In the genomic region with DNA sequence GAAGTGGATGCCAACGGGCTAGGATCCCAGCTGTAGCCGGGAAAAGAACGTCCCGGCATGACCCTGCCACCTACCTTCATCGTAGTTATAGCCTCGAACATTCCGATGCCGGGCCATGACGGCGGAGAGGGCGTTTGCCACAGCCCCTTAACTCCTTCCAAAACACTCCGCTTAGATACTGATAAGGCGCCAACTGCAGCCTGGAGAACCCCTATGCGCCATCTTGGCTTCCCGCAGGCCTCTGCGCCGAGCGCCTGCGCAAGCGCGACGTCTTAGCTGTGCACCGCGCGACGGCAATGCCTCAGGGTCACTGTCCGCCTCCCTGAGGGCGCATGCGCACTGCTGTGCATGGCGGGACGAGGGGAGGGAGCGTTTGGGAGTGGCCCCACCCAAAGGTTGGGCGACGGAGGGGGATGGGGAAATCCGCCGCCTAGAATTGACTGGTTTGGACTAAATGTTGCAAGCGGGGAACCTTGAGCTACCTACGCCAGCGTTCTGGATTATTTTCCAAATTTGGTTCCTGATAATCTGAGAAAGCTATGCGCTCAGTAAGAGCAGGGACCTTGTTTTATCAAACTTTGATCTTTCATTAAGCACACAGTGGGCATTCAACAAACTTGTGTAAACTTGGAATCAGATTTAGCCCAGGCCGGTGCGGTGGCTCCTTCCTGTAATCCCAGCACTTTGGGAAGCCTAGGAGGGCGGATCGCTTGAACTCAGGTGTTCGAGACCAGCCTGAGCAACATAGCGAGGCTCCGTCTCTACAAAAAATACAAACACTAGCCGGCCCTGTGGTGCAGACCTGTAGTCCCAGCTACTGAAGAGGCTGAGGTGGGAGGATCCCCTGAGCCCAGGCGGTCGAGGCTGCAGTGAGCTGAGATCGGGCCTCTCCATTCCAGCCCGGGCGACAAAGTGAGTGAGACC, we compare ENCODE assay signal across 8 cellular contexts. TPM values are rescaled to one million over a fixed set of nuclear protein-coding genes. Genes with fewer than 3 reads are reported as not detected.
DNase-seq lines count a peak whose midpoint lies in the region; ATAC-seq and TF ChIP-seq lines count a peak whose summit lies in the region.

A gene (minus strand): TSS at position 248 of the 924 bp plus-strand sequence. CDS start 131 bp downstream, at position 117.

- DNase-seq in ELF-1 (ENCODE audit: low read depth, low spot score) (peak; percentile 98), H7 (peak; percentile 94), M059J (ENCODE audit: low read depth) (peak; percentile 98), SHP77 (lab: John Stamatoyannopoulos, UW) (peak; percentile 94 to 96), fibroblast of peridontal ligament (ENCODE audit: extremely low read depth) (peak; percentile 98), natural killer cell (peak; percentile 93)
- peak; percentile 95 for DNase-seq in activated effector memory CD4-positive, alpha-beta T cell treated with Interleukin-2 at 50 U/mL for 16 hours
- peak; percentile 95 for DNase-seq in stimulated activated naive CD4-positive, alpha-beta T cell treated with Interleukin-2 at 50 U/mL for 16 hours (lab: John Stamatoyannopoulos, UW)

- peak; percentile 95 to 99 (median 97) for ATAC-seq in natural killer cell

- H3K27me3 ChIP-seq in H7 (ENCODE audit: control insufficient read depth, insufficient read depth, low read length) = no peaks in the 10 kb centered on the region

- no peaks in the 10 kb centered on the region for H3K9me3 Mint-ChIP-seq in natural killer cell

- H3K36me3 ChIP-seq in H7 (replicated peaks; ENCODE audit: control insufficient read depth, insufficient read depth, low read length) = no peaks in the 10 kb centered on the region

- peak within 1 kb of the TSS; percentile 98 to 100 for H3K27ac Mint-ChIP-seq in natural killer cell

- H3K36me3 Mint-ChIP-seq in natural killer cell = no peaks in the 10 kb centered on the region

- intact Hi-C loops in natural killer cell (cut with micrococcal nuclease) = loop anchor here (2.0 to 10.0 kb wide), 3 partner anchors 72 to 442 kb away; a partner anchor contains a TSS

- peaks cover 0 to 21% of the 10 kb centered on the region in 2 donors for H3K27me3 Mint-ChIP-seq in natural killer cell (ENCODE audit: low read depth in 2 of 2)

- TF ChIP-seq CTCF in natural killer cell (IDR thresholded peaks at IDR 0.05) = no peak

- peaks cover 34 to 35% of the 10 kb centered on the region in 2 donors for H3K4me1 Mint-ChIP-seq in natural killer cell

- peak within 1 kb of the TSS; percentile 95 for H3K4me3 ChIP-seq in H7 (ENCODE audit: insufficient read depth, low read depth, low read length)

- peak within 1 kb of the TSS; percentile 97 for H3K4me3 Mint-ChIP-seq in natural killer cell

RNA-seq across cellular contexts. Expression of the gene that starts here (rescaled TPM):
- total RNA-seq in H7 (2014; rRNA removed; shearing (Covaris generic)) = 106 and 139 TPM in 2 replicates
- total RNA-seq in M059J (2014; rRNA removed; shearing (Covaris generic)) = 98.1 and 137 TPM in 2 replicates
- 10 to 100 TPM; 75.3 to 82.2 (median 80.1) TPM for total RNA-seq in natural killer cell

Comparison
In these comparisons a context has a peak if more than half of its experiments do, and no peak if none do; other contexts are left out.
1. Peak in every context shown above with its lines: DNase-seq, ATAC-seq and H3K4me3 ChIP-seq.